Comparison of ENCODE assay signal across 24 cellular contexts in genomic region chr22:25692965-25693565, GRCh38. TPM values are rescaled to one million over a fixed set of nuclear protein-coding genes. Genes with fewer than 3 reads are reported as not detected.
"Had no signal": no experiment of that assay in that cellular context is flagged by ENCODE, and none has a peak within 500 bp of the region (broad histone marks: within the 10 kb centered on the region; RNA-seq: fewer than 3 reads in every experiment).

No MANE protein-coding gene starts in this region.

- H3K27me3 Mint-ChIP-seq: stimulated activated naive CD8-positive, alpha-beta T cell treated with anti-CD3 and anti-CD28 coated beads, Interleukin-15, amount 100 ng/mL, for 72 hours had no signal

- H3K27me3 ChIP-seq: pancreas, upper lobe of left lung had no signal

- H3K27ac Mint-ChIP-seq: activated naive CD4-positive, alpha-beta T cell treated with anti-CD3 and anti-CD28 coated beads for 36 hours; nephron progenitor cell; stimulated activated effector memory CD8-positive, alpha-beta T cell treated with anti-CD3 and anti-CD28 coated beads, Interleukin-12 subunit alpha, Interleukin-12 subunit beta, amount 100 ng/mL, for 72 hours; stimulated activated naive CD8-positive, alpha-beta T cell treated with anti-CD3 and anti-CD28 coated beads, Interleukin-15, amount 100 ng/mL, for 72 hours had no signal

- H3K4me1 ChIP-seq: pancreas, upper lobe of left lung had no signal

- H3K36me3 ChIP-seq: left ventricle myocardium inferior, pancreas, thoracic aorta had no signal

- H3K4me1 Mint-ChIP-seq: stimulated activated effector memory CD8-positive, alpha-beta T cell treated with anti-CD3 and anti-CD28 coated beads, Interleukin-12 subunit alpha, Interleukin-12 subunit beta, amount 100 ng/mL, for 72 hours had no signal

- H3K36me3 Mint-ChIP-seq: stimulated activated effector memory CD8-positive, alpha-beta T cell treated with anti-CD3 and anti-CD28 coated beads, Interleukin-12 subunit alpha, Interleukin-12 subunit beta, amount 100 ng/mL, for 72 hours had no signal

- H3K9me3 Mint-ChIP-seq: activated naive CD4-positive, alpha-beta T cell treated with anti-CD3 and anti-CD28 coated beads for 36 hours; activated T-cell treated with anti-CD3 and anti-CD28 coated beads, Interleukin-2, amount 50 U/mL, for 4 hours; activated T-helper 2 cell treated with anti-CD3 and anti-CD28 coated beads, Interferon-gamma antibody, Interleukin-2, Interleukin-4, amounts not matched to agents 10 μg/mL and 5 μg/mL and 100 μg/mL, durations not matched to agents 14 hours and 24 hours and 36 hours; nephron progenitor cell; stimulated activated effector memory CD8-positive, alpha-beta T cell treated with anti-CD3 and anti-CD28 coated beads, Interleukin-12 subunit alpha, Interleukin-12 subunit beta, amount 100 ng/mL, for 72 hours; stimulated activated naive CD8-positive, alpha-beta T cell treated with anti-CD3 and anti-CD28 coated beads, Interleukin-15, amount 100 ng/mL, for 72 hours had no signal

- H3K27ac ChIP-seq: left ventricle myocardium inferior, pancreas, thoracic aorta, upper lobe of left lung had no signal

- H3K4me3 ChIP-seq: left ventricle myocardium inferior, pancreas, thoracic aorta, upper lobe of left lung had no signal

- H3K9me3 ChIP-seq: left ventricle myocardium inferior, pancreas, thoracic aorta, upper lobe of left lung had no signal

- H3K4me3 Mint-ChIP-seq: activated naive CD4-positive, alpha-beta T cell treated with anti-CD3 and anti-CD28 coated beads for 36 hours; activated T-cell treated with anti-CD3 and anti-CD28 coated beads, Interleukin-2, amount 50 U/mL, for 4 hours; nephron progenitor cell; stimulated activated effector memory CD8-positive, alpha-beta T cell treated with anti-CD3 and anti-CD28 coated beads, Interleukin-12 subunit alpha, Interleukin-12 subunit beta, amount 100 ng/mL, for 72 hours; stimulated activated naive CD8-positive, alpha-beta T cell treated with anti-CD3 and anti-CD28 coated beads, Interleukin-15, amount 100 ng/mL, for 72 hours had no signal

- DNase-seq: activated CD8-positive, alpha-beta memory T cell treated with anti-CD3 and anti-CD28 coated beads for 24 hours; activated CD8-positive, alpha-beta memory T cell treated with anti-CD3 and anti-CD28 coated beads, Interleukin-2, amount 50 U/mL, for 48 hours; activated naive CD4-positive, alpha-beta T cell treated with anti-CD3 and anti-CD28 coated beads for 36 hours; activated T-cell treated with anti-CD3 and anti-CD28 coated beads, Interleukin-2, amount 50 U/mL, for 4 hours; amygdala; cortex of kidney; effector CD4-positive, alpha-beta T cell; erythroblast; foreskin fibroblast; left ventricle myocardium inferior; mammary epithelial cell; midbrain; nephron progenitor cell; pancreas; right cardiac atrium; stimulated activated CD4-positive, alpha-beta T cell treated with anti-CD3 and anti-CD28 coated beads, Interleukin-1b, Interleukin-23, amount 100 ng/mL, for 48 hours; stimulated activated naive CD8-positive, alpha-beta T cell treated with anti-CD3 and anti-CD28 coated beads, Interleukin-15, amount 100 ng/mL, for 72 hours; T-helper 9 cell; upper lobe of left lung had no signal

RNA-seq across cellular contexts. Expression of gene MYO18B, which starts 48.9 kb away (rescaled TPM):
- total RNA-seq: pulmonary artery endothelial cell had no signal
- polyA plus RNA-seq: fibroblast of lung, mammary epithelial cell had no signal
